In genomic region chr20:35953411-35954199, GRCh38 we compare ENCODE assay signal across 8 cellular contexts. TPM values are rescaled to one million over a fixed set of nuclear protein-coding genes. Genes with fewer than 3 reads are reported as not detected.
DNase-seq lines count a peak whose midpoint lies in the region; ATAC-seq, FAIRE-seq and TF ChIP-seq lines count a peak whose summit lies in the region.

No MANE protein-coding gene starts in this region.

- intact Hi-C loops in activated B cell treated with CpG ODN at 0.5 μM for 24 hours (cut with micrococcal nuclease) = loop anchor here (1.0 to 10.0 kb wide), 18 partner anchors 39 to 1129 kb away; partner anchors contain the start of genes ACSS2, CEP250, CPNE1 and EIF6
- intact Hi-C loops in mammary epithelial cell (cut with micrococcal nuclease) = loop anchor here (1.0 to 5.0 kb wide), 3 partner anchors 185 to 336 kb away; partner anchors contain the start of genes CPNE1, RBM12 and SPAG4

- H3K36me3 ChIP-seq in mammary epithelial cell (ENCODE audit: insufficient read depth, low read length) = no peaks in the 10 kb centered on the region
- H3K36me3 ChIP-seq in keratinocyte (ENCODE audit: control insufficient read depth in 2 of 2, extremely low read depth in 1 of 2, insufficient read depth in 2 of 2, low read length in 2 of 2) = no peaks in the 10 kb centered on the region

- H4K20me1 ChIP-seq in mammary epithelial cell (ENCODE audit: insufficient read depth, low read length) (no peaks in the 10 kb centered on the region), keratinocyte (ENCODE audit: control insufficient read depth, extremely low read depth, insufficient read depth, low read length) (no peaks in the 10 kb centered on the region)

- no peaks in the 10 kb centered on the region for H3K9me3 Mint-ChIP-seq in activated B cell treated with CpG ODN at 0.5 μM for 24 hours

- H3K9ac ChIP-seq in mammary epithelial cell (ENCODE audit: insufficient read depth, low read length) (peak overlapping the region; percentile 98), keratinocyte (ENCODE audit: control insufficient read depth, extremely low read depth, insufficient read depth, low read length) (peak overlapping the region; percentile 98)

- H2AFZ ChIP-seq in mammary epithelial cell (ENCODE audit: low read depth, low read length) (peak overlapping the region; percentile 97), keratinocyte (ENCODE audit: control insufficient read depth, low read length) (peak overlapping the region; percentile 87)

- TF ChIP-seq CTCF in activated B cell treated with CpG ODN at 0.5 μM for 24 hours (IDR thresholded peaks at IDR 0.05) (no peak), mammary epithelial cell (conservative IDR thresholded peaks at IDR 0.05 in 1 of 2, IDR thresholded peaks at IDR 0.05 in 1 of 2; ENCODE audit: extremely low read depth in 1 of 2, insufficient read depth in 1 of 2, low read depth in 1 of 2, low read length in 2 of 2) (no peak), keratinocyte (optimal IDR thresholded peaks at IDR 0.05 in 1 of 3, IDR thresholded peaks at IDR 0.05 in 1 of 3, conservative IDR thresholded peaks at IDR 0.05 in 1 of 3; ENCODE audit: extremely low read depth in 1 of 3, insufficient read depth in 2 of 3, low read length in 3 of 3) (no peak)

- peak overlapping the region; percentile 100 for H3K4me3 Mint-ChIP-seq in activated B cell treated with CpG ODN at 0.5 μM for 24 hours

- H3K79me2 ChIP-seq in mammary epithelial cell (ENCODE audit: insufficient read depth, low read length) (peaks cover 23% of the 10 kb centered on the region), keratinocyte (ENCODE audit: control insufficient read depth, insufficient read depth, low read length) (peaks cover 22% of the 10 kb centered on the region)

- POLR2A ChIA-PET in activated B cell treated with CpG ODN at 0.5 μM for 24 hours (lab: Charles Lee) = interaction anchor here (0.5 to 4.0 kb wide), 46 partner anchors 9 to 1841 kb away, joined by 3 to 104 read pairs (median 4); partner anchors contain the start of genes AAR2, ACSS2, CEP250 and CNBD2

- TSS peak; percentile 72 for BruUV-seq in mammary epithelial cell (replicated peaks; lab: Mats Ljungman, UMichigan)

- peaks cover 22% of the 10 kb centered on the region for H3K4me1 Mint-ChIP-seq in activated B cell treated with CpG ODN at 0.5 μM for 24 hours

- H3K9me3 ChIP-seq in mammary epithelial cell (replicated peaks; ENCODE audit: insufficient read depth, low read length) (no peaks in the 10 kb centered on the region), keratinocyte (ENCODE audit: control insufficient read depth, low read depth, low read length) (no peaks in the 10 kb centered on the region)

- CTCF ChIA-PET in activated B cell treated with CpG ODN at 0.5 μM for 24 hours (lab: Charles Lee) (interaction anchor here (0.7 to 2.7 kb wide), 8 partner anchors 8 to 488 kb away, joined by 3 to 17 read pairs (median 4); partner anchors contain the start of genes PHF20 and RBM39), mammary epithelial cell (lab: Charles Lee; ENCODE audit: low non-redundant PET) (interaction anchor here (0.6 to 1.7 kb wide), 5 partner anchors 14 to 285 kb away, joined by 3 to 22 read pairs (median 4); partner anchors contain the start of genes CNBD2 and PHF20)

- H3K27ac ChIP-seq in mammary epithelial cell (ENCODE audit: insufficient read depth, low read depth, low read length) = peak overlapping the region; percentile 96
- H3K27ac ChIP-seq in keratinocyte (ENCODE audit: control insufficient read depth, insufficient read depth, low read length) = peak overlapping the region; percentile 95

- ATAC-seq in GM21526 (IDR thresholded peaks at IDR 0.05; ENCODE audit: low FRiP score, unreplicated experiment) (peak; percentile 19), activated B cell treated with CpG ODN at 0.5 μM for 24 hours (ENCODE audit: low read depth) (peak; percentile 25)

- WGBS in mammary epithelial cell (ENCODE audit: low coverage, missing lambda C conversion rate) = 0% methylated on average over 23 of the region's 64 CpGs

- in situ Hi-C loops in mammary epithelial cell (cut with MboI; ENCODE audit: low sequenced_read_pairs in 2 of 2) = no loop called here

- H3K27me3 Mint-ChIP-seq in activated B cell treated with CpG ODN at 0.5 μM for 24 hours = no peaks in the 10 kb centered on the region

- H3K4me3 ChIP-seq in Jurkat, Clone E6-1 (ENCODE audit: low read length) = peak overlapping the region; percentile 95
- peak overlapping the region; percentile 92 to 100 (median 99) for H3K4me3 ChIP-seq in mammary epithelial cell (replicated peaks in 1 of 3; ENCODE audit: insufficient read depth in 1 of 3, low read depth in 2 of 3, low read length in 3 of 3)
- H3K4me3 ChIP-seq in keratinocyte (ENCODE audit: control insufficient read depth in 2 of 3, extremely low read depth in 1 of 3, insufficient read depth in 2 of 3, low read depth in 1 of 3, low read length in 3 of 3) = peak overlapping the region; percentile 79 to 90 (median 86)

- dilution Hi-C loops in mammary epithelial cell (cut with HindIII; ENCODE audit: low sequenced_read_pairs) = no loop called here
- dilution Hi-C loops in keratinocyte (cut with MboI; ENCODE audit: extremely low pct_ligation_motif_present, low sequenced_read_pairs) = no loop called here

- peaks cover 15% of the 10 kb centered on the region for H3K36me3 Mint-ChIP-seq in activated B cell treated with CpG ODN at 0.5 μM for 24 hours (ENCODE audit: low read depth)

- H3K9me1 ChIP-seq in keratinocyte (ENCODE audit: control insufficient read depth, extremely low read depth, insufficient read depth, low read length) = no peaks in the 10 kb centered on the region

- H3K4me2 ChIP-seq in mammary epithelial cell (ENCODE audit: insufficient read depth, low read depth, low read length) (peak overlapping the region; percentile 74), keratinocyte (ENCODE audit: control insufficient read depth, extremely low read depth, insufficient read depth, low read depth, low read length) (peak overlapping the region; percentile 95)

- FAIRE-seq in keratinocyte (lab: Jason Lieb, UNC) = no peak

- peaks cover 14% of the 10 kb centered on the region for H3K4me1 ChIP-seq in mammary epithelial cell (ENCODE audit: insufficient read depth, low read length)
- H3K4me1 ChIP-seq in keratinocyte (ENCODE audit: control insufficient read depth, extremely low read depth, insufficient read depth, low read length) = peaks cover 11% of the 10 kb centered on the region

- DNase-seq in COLO829 (ENCODE audit: low spot score) (peak; percentile 26), activated B cell treated with CpG ODN at 0.5 μM for 24 hours (peak; percentile 62), mammary epithelial cell (no peak), keratinocyte (ENCODE audit: low read depth, low spot score) (no peak), NCI-H2107 treated with DMSO at 0.1 percent for 48 hours (lab: John Stamatoyannopoulos, UW; ENCODE audit: unreplicated experiment) (no peak)
- peak; percentile 30 for DNase-seq in Jurkat, Clone E6-1 (ENCODE audit: low read depth, low spot score)
- peak; percentile 34 to 49 for DNase-seq in stimulated activated CD4-positive, alpha-beta T cell treated with anti-CD3 and anti-CD28 coated beads, Interleukin-1b, Interleukin-23, amount 100 ng/mL, for 4 hours (ENCODE audit: low read depth in 2 of 2)

- no peaks in the 10 kb centered on the region for H3K27me3 ChIP-seq in mammary epithelial cell (ENCODE audit: insufficient read depth, low read length)
- H3K27me3 ChIP-seq in keratinocyte (ENCODE audit: control insufficient read depth, extremely low read depth, insufficient read depth, low read length) = no peaks in the 10 kb centered on the region

- peak overlapping the region; percentile 100 for H3K27ac Mint-ChIP-seq in activated B cell treated with CpG ODN at 0.5 μM for 24 hours

RNA-seq across cellular contexts. Expression of gene SCAND1, which starts 0.7 kb away (rescaled TPM):
- polyA plus RNA-seq in Jurkat, Clone E6-1 (2012; ENCODE audit: insufficient read depth, insufficient read length) = 52.5 TPM
- total RNA-seq in activated B cell treated with CpG ODN at 0.5 μM for 24 hours = 35.9 and 43.2 TPM in 2 replicates
- 10 to 100 TPM; 41.5 to 46.3 TPM for total RNA-seq in mammary epithelial cell
- polyA plus RNA-seq in mammary epithelial cell = 17.4 TPM
- polyA minus RNA-seq in mammary epithelial cell = 2.1 TPM
- polyA plus RNA-seq in keratinocyte = 5.8 to 11.7 TPM (median 10.5 TPM) in 3 replicates
- polyA plus RNA-seq in keratinocyte (2011; ENCODE audit: low read depth) = 2.2 TPM
- 9.5 and 27.0 TPM in 2 replicates for polyA plus RNA-seq in keratinocyte (2011; cell fraction: cytosol; rRNA removed)
- 9.2 and 13.0 TPM in 2 replicates for polyA plus RNA-seq in keratinocyte (2011; cell fraction: nucleus; rRNA removed)
- polyA plus RNA-seq in keratinocyte (2012; ENCODE audit: low replicate concordance) = 12.4 and 25.7 TPM in 2 replicates
- 1.0 to 4.0 TPM (median 3.1 TPM) in 3 replicates for polyA minus RNA-seq in keratinocyte
- polyA minus RNA-seq in keratinocyte (2011; cell fraction: cytosol; rRNA and poly(A)+ RNA removed) = 42.2 TPM
- 3.3 and 3.7 TPM in 2 replicates for polyA minus RNA-seq in keratinocyte (2011; cell fraction: nucleus; rRNA and poly(A)+ RNA removed)

RNA-seq across cellular contexts. Expression of gene CNBD2, which starts 14.8 kb away (rescaled TPM):
- polyA plus RNA-seq in Jurkat, Clone E6-1 (2012; ENCODE audit: insufficient read depth, insufficient read length) = 3.3 TPM
- total RNA-seq in activated B cell treated with CpG ODN at 0.5 μM for 24 hours = 5.6 and 6.5 TPM in 2 replicates
- total RNA-seq in mammary epithelial cell = 1 to 10 TPM; 1.2 to 2.9 TPM
- 2.4 TPM for polyA plus RNA-seq in mammary epithelial cell
- polyA minus RNA-seq in mammary epithelial cell = 0.83 TPM
- polyA plus RNA-seq in keratinocyte = 1.7 to 3.9 TPM (median 3.0 TPM) in 3 replicates
- polyA plus RNA-seq in keratinocyte (2011; ENCODE audit: low read depth) = 2.4 TPM
- 2.4 and 2.7 TPM in 2 replicates for polyA plus RNA-seq in keratinocyte (2011; cell fraction: cytosol; rRNA removed)
- 4.8 and 8.9 TPM in 2 replicates for polyA plus RNA-seq in keratinocyte (2011; cell fraction: nucleus; rRNA removed)
- polyA plus RNA-seq in keratinocyte (2012; ENCODE audit: low replicate concordance) = 1.3 and 7.4 TPM in 2 replicates
- 1.2 to 1.6 TPM in 2 of 3 replicates, not detected in the other for polyA minus RNA-seq in keratinocyte
- not detected for polyA minus RNA-seq in keratinocyte (2011; cell fraction: cytosol; rRNA and poly(A)+ RNA removed)
- 2.1 and 2.2 TPM in 2 replicates for polyA minus RNA-seq in keratinocyte (2011; cell fraction: nucleus; rRNA and poly(A)+ RNA removed)

Comparison
In these comparisons a context has a peak if more than half of its experiments do, and no peak if none do; other contexts are left out.
1. DNase-seq: peak in COLO829 (single experiment), Jurkat, Clone E6-1 (single experiment), activated B cell treated with CpG ODN at 0.5 μM for 24 hours (single experiment) and stimulated activated CD4-positive, alpha-beta T cell treated with anti-CD3 and anti-CD28 coated beads, Interleukin-1b, Interleukin-23, amount 100 ng/mL, for 4 hours (2 of 2); none in mammary epithelial cell (single experiment), keratinocyte (single experiment) and NCI-H2107 treated with DMSO at 0.1 percent for 48 hours (single experiment).
2. Peak in every context shown above with its lines, with median percentiles within 50 percentile points of each other: H3K4me3 ChIP-seq.